Comparison of ENCODE assay signal across 9 cellular contexts in genomic region chr11:100719809-100720221, GRCh38. TPM values are rescaled to one million over a fixed set of nuclear protein-coding genes. Genes with fewer than 3 reads are reported as not detected.
DNase-seq lines count a peak whose midpoint lies in the region; ATAC-seq and TF ChIP-seq lines count a peak whose summit lies in the region.
"Had no signal": no experiment of that assay in that cellular context is flagged by ENCODE, and none has a peak within 500 bp of the region (broad histone marks: within the 10 kb centered on the region; RNA-seq: fewer than 3 reads in every experiment).

No MANE protein-coding gene starts in this region.

- H3K9me3 Mint-ChIP-seq in activated T-cell treated with anti-CD3 and anti-CD28 coated beads, Interleukin-2, amount 50 U/mL, for 4 hours, result peaks cover 4% of the 10 kb centered on the region

- H3K27me3 ChIP-seq in BE2C (no peaks in the 10 kb centered on the region), right lobe of liver (no peaks in the 10 kb centered on the region), uterus (no peaks in the 10 kb centered on the region)

- H3K4me3 ChIP-seq in BE2C (ENCODE audit: low read depth, low read length) (peak overlapping the region; percentile 40), coronary artery (peak overlapping the region; percentile 38), right lobe of liver (no peak overlapping the region), uterus (no peak overlapping the region)
- H3K4me3 ChIP-seq: GM12878 had no signal

- TF ChIP-seq POLR2A in right lobe of liver (IDR thresholded peaks at IDR 0.05), result no peak
- TF ChIP-seq POLR2A in uterus (IDR thresholded peaks at IDR 0.05), result no peak

- no peaks in the 10 kb centered on the region for H3K36me3 ChIP-seq in BE2C
- no peaks in the 10 kb centered on the region for H3K36me3 ChIP-seq in right lobe of liver
- H3K36me3 ChIP-seq in uterus, result no peaks in the 10 kb centered on the region

- no peaks in the 10 kb centered on the region for H3K4me1 Mint-ChIP-seq in activated T-cell treated with anti-CD3 and anti-CD28 coated beads, Interleukin-2, amount 50 U/mL, for 4 hours (ENCODE audit: low read depth)

- no peaks in the 10 kb centered on the region for H3K9me3 ChIP-seq in BE2C
- no peaks in the 10 kb centered on the region for H3K9me3 ChIP-seq in right lobe of liver
- H3K9me3 ChIP-seq in uterus, result no peaks in the 10 kb centered on the region

- DNase-seq in BE2C, result peak; percentile 71
- DNase-seq in NCI-H2081 (lab: John Stamatoyannopoulos, UW), result peak; percentile 60 to 90
- DNase-seq in coronary artery (ENCODE audit: low spot score), result no peak
- peak in 2 of 3 donors; percentile 57 to 72 for DNase-seq in right lobe of liver
- peak; percentile 53 to 70 for DNase-seq in uterus
- no peak for DNase-seq in activated T-cell treated with anti-CD3 and anti-CD28 coated beads, Interleukin-2, amount 50 U/mL, for 4 hours
- DNase-seq in activated gamma-delta T cell (lab: John Stamatoyannopoulos, UW), result no peak
- DNase-seq in SIG-M5 treated with dmso at 0.1 percent for 504 hours (lab: John Stamatoyannopoulos, UW; ENCODE audit: unreplicated experiment), result no peak

- no peak for TF ChIP-seq CTCF in BE2C (IDR thresholded peaks at IDR 0.05; ENCODE audit: low read depth, low read length)
- no peak for TF ChIP-seq CTCF in coronary artery (IDR thresholded peaks at IDR 0.05)
- no peak for TF ChIP-seq CTCF in right lobe of liver (IDR thresholded peaks at IDR 0.05)
- no peak for TF ChIP-seq CTCF in uterus (IDR thresholded peaks at IDR 0.05)

- no peaks in the 10 kb centered on the region for H3K36me3 Mint-ChIP-seq in activated T-cell treated with anti-CD3 and anti-CD28 coated beads, Interleukin-2, amount 50 U/mL, for 4 hours (ENCODE audit: insufficient read depth)

- peak; percentile 95 to 98 (median 98) for ATAC-seq in right lobe of liver
- ATAC-seq in activated T-cell treated with anti-CD3 and anti-CD28 coated beads, Interleukin-2, amount 50 U/mL, for 4 hours, result no peak

- H3K27ac ChIP-seq in coronary artery (peak overlapping the region; percentile 45 to 71), right lobe of liver (peak overlapping the region; percentile 43 to 52 (median 45)), uterus (peak overlapping the region; percentile 67 to 69)

- intact Hi-C loops in right lobe of liver (cut with DNase I), result no loop called here
- intact Hi-C loops in uterus (cut with DNase I; ENCODE audit: low total_unique reads), result no loop called here

- 26% methylated on average over 3 of the region's 3 CpGs for WGBS in right lobe of liver (ENCODE audit: insufficient coverage, low coverage, low lambda C conversion rate, missing lambda C conversion rate)

- no peak overlapping the region for H3K4me3 Mint-ChIP-seq in activated T-cell treated with anti-CD3 and anti-CD28 coated beads, Interleukin-2, amount 50 U/mL, for 4 hours

- H3K4me1 ChIP-seq in BE2C (peaks cover 22% of the 10 kb centered on the region; the same call in 1 of the 2 replicates), right lobe of liver (peaks cover 0 to 15% (median 0%) of the 10 kb centered on the region in 4 donors), uterus (peaks cover 0 to 9% of the 10 kb centered on the region in 2 donors)

- no peaks in the 10 kb centered on the region for H3K27me3 Mint-ChIP-seq in activated T-cell treated with anti-CD3 and anti-CD28 coated beads, Interleukin-2, amount 50 U/mL, for 4 hours (ENCODE audit: low read depth)

RNA-seq across cellular contexts. Expression of gene ARHGAP42, which starts 32.7 kb away (rescaled TPM):
- 11.2 TPM for polyA plus RNA-seq in BE2C (2012; ENCODE audit: insufficient read depth, insufficient read length, low read depth)
- total RNA-seq in right lobe of liver (10 to 100 TPM in 4 of 6 experiments, 1 to 10 TPM in 2; 8.7 to 15.8 (median 13.1) TPM), uterus (10 to 100 TPM; 10.2 to 51.6 (median 21.1) TPM)
- under 1 TPM; 0.11 to 0.35 (median 0.28) TPM for total RNA-seq in activated T-cell treated with anti-CD3 and anti-CD28 coated beads, Interleukin-2, amount 50 U/mL, for 4 hours

Comparison
In these comparisons a context has a peak if more than half of its experiments do, and no peak if none do; other contexts are left out.
1. DNase-seq: peak in BE2C (single experiment), NCI-H2081 (2 of 2), right lobe of liver (2 of 3) and uterus (2 of 2); none in coronary artery (single experiment), activated T-cell treated with anti-CD3 and anti-CD28 coated beads, Interleukin-2, amount 50 U/mL, for 4 hours (single experiment), activated gamma-delta T cell (single experiment) and SIG-M5 treated with dmso at 0.1 percent for 504 hours (single experiment).
2. H3K4me3 ChIP-seq: peak in BE2C (single experiment) and coronary artery (single experiment); none in right lobe of liver (0 of 3) and uterus (0 of 2).
3. ATAC-seq: peak in right lobe of liver (4 of 4); none in activated T-cell treated with anti-CD3 and anti-CD28 coated beads, Interleukin-2, amount 50 U/mL, for 4 hours (0 of 2).
4. RNA of gene ARHGAP42, which starts 32.7 kb away (total RNA-seq): 10.2 to 51.6 TPM in uterus and 8.7 to 15.8 TPM in right lobe of liver; 0.11 to 0.35 TPM in activated T-cell treated with anti-CD3 and anti-CD28 coated beads, Interleukin-2, amount 50 U/mL, for 4 hours; every median in the first group is over 4 times any median in the second.
5. Peak in every context shown above with its lines, with median percentiles within 50 percentile points of each other: H3K27ac ChIP-seq.